ENCODE assay signal across 18 cellular contexts in the genomic region with DNA sequence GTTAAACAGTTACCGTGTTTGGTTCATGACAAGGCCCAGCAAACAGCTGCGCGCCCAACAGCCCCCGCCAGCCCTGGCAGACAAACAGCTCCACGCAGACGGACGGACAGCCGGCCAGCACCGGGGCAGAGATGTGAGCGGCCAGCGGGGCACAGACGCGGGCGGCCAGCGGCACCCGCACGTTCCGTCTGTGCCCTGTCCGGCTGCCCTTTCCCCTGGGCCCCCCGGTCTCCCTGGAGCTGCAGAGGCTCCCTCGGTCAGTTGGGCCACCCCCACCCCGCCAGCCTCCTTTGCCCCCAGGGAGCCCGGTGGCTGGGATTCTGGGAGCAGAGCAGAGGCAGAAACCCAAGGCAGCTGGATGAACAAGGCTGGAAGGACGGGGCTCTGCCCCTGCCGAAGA.
"Had no signal": no experiment of that assay in that cellular context is flagged by ENCODE, and none has a peak within 500 bp of the region (broad histone marks: within the 10 kb centered on the region; RNA-seq: fewer than 3 reads in every experiment).

No MANE protein-coding gene starts in this region.

- H3K27ac ChIP-seq: coronary artery, gastrocnemius medialis, neural progenitor cell, ovary, right lobe of liver, skin epidermis, uterus had no signal

- H3K9ac ChIP-seq: neural progenitor cell had no signal

- H3K4me1 ChIP-seq: gastrocnemius medialis, neural progenitor cell, right lobe of liver, uterus had no signal

- H3K4me1 Mint-ChIP-seq: immature natural killer cell, natural killer cell had no signal

- H3K4me2 ChIP-seq: neural progenitor cell had no signal

- H3K36me3 ChIP-seq: gastrocnemius medialis, neural progenitor cell, ovary, right lobe of liver, uterus had no signal

- H3K9me3 ChIP-seq: ovary, right lobe of liver, uterus had no signal

- DNase-seq: central memory CD4-positive, alpha-beta T cell; effector memory CD4-positive, alpha-beta T cell; gastrocnemius medialis; immature natural killer cell; left cardiac atrium; natural killer cell; nucleus accumbens; ovary; stimulated activated CD4-positive, alpha-beta T cell treated with anti-CD3 and anti-CD28 coated beads, Interleukin-12 subunit alpha, Interleukin-12 subunit beta, amount 100 ng/mL, for 4 hours; stimulated activated naive CD4-positive, alpha-beta T cell; trophoblast cell; uterus had no signal

- H3K9me3 Mint-ChIP-seq: natural killer cell had no signal

- H2AFZ ChIP-seq: neural progenitor cell had no signal

- H3K4me3 ChIP-seq: coronary artery, gastrocnemius medialis, mucosa of descending colon, neural progenitor cell, ovary, right lobe of liver, skin epidermis, uterus had no signal

- H3K27ac Mint-ChIP-seq: immature natural killer cell, natural killer cell, neural progenitor cell, progenitor cell of endocrine pancreas had no signal

- H3K4me3 Mint-ChIP-seq: immature natural killer cell, natural killer cell, neural progenitor cell had no signal

- H3K27me3 ChIP-seq: neural progenitor cell, ovary, right lobe of liver had no signal

- H3K36me3 Mint-ChIP-seq: immature natural killer cell, natural killer cell, neural progenitor cell had no signal
